Comparison of ENCODE assay signal across 8 cellular contexts in genomic region chr22:41976961-41977566, GRCh38. TPM values are rescaled to one million over a fixed set of nuclear protein-coding genes. Genes with fewer than 3 reads are reported as not detected.
A peak's percentile ranks its signal among the peaks of the same experiment; 100 is the strongest.
DNase-seq lines count a peak whose midpoint lies in the region; ATAC-seq, FAIRE-seq and TF ChIP-seq lines count a peak whose summit lies in the region.

No MANE protein-coding gene starts in this region.

- no peak for FAIRE-seq in urothelium cell line (lab: Jason Lieb, UNC)
- no peak for FAIRE-seq in frontal cortex (lab: Jason Lieb, UNC)

- peaks cover 45% of the 10 kb centered on the region for H3K27me3 Mint-ChIP-seq in stimulated activated naive CD8-positive, alpha-beta T cell treated with anti-CD3 and anti-CD28 coated beads, Interleukin-15, Interleukin-2, amounts not matched to agents 100 ng/mL and 50 ng/mL, for 24 hours
- H3K27me3 Mint-ChIP-seq in activated CD4-positive, alpha-beta memory T cell treated with anti-CD3 and anti-CD28 coated beads for 36 hours: peaks cover 32% of the 10 kb centered on the region

- POLR2A ChIA-PET in activated CD4-positive, alpha-beta memory T cell treated with anti-CD3 and anti-CD28 coated beads for 36 hours (lab: Charles Lee): interaction anchor here (0.5 to 1.3 kb wide), 2 partner anchors 31 to 115 kb away, joined by 3 to 4 read pairs; no protein-coding TSS in a partner anchor

- no peak overlapping the region for H3K27ac Mint-ChIP-seq in stimulated activated naive CD8-positive, alpha-beta T cell treated with anti-CD3 and anti-CD28 coated beads, Interleukin-15, Interleukin-2, amounts not matched to agents 100 ng/mL and 50 ng/mL, for 24 hours
- no peak overlapping the region for H3K27ac Mint-ChIP-seq in activated CD4-positive, alpha-beta memory T cell treated with anti-CD3 and anti-CD28 coated beads for 36 hours

- no peak for ATAC-seq in stimulated activated naive CD8-positive, alpha-beta T cell treated with anti-CD3 and anti-CD28 coated beads, Interleukin-15, Interleukin-2, amounts not matched to agents 100 U/mL and 50 U/mL, for 24 hours
- ATAC-seq in left colon: peak; percentile 19
- ATAC-seq in GM21619 (IDR thresholded peaks at IDR 0.05; ENCODE audit: unreplicated experiment): no peak

- DNase-seq in stimulated activated naive CD8-positive, alpha-beta T cell treated with anti-CD3 and anti-CD28 coated beads, Interleukin-15, Interleukin-2, amounts not matched to agents 100 U/mL and 50 U/mL, for 24 hours: no peak
- peak; percentile 26 for DNase-seq in activated CD4-positive, alpha-beta memory T cell treated with anti-CD3 and anti-CD28 coated beads for 36 hours
- DNase-seq in left colon: no peak
- DNase-seq in urothelium cell line (ENCODE audit: low spot score): peak; percentile 52
- no peak for DNase-seq in erythroblast (lab: John Stamatoyannopoulos, UW)
- DNase-seq in frontal cortex (ENCODE audit: low spot score in 2 of 2): no peak

- intact Hi-C loops in activated CD4-positive, alpha-beta memory T cell treated with anti-CD3 and anti-CD28 coated beads for 36 hours (cut with micrococcal nuclease): loop anchor here (2.0 kb wide), 1 partner anchor 22 kb away; the partner anchor contains the start of gene WBP2NL
- intact Hi-C loops in left colon (cut with DNase I, micrococcal nuclease): loop anchor here in 1 of 2 donors (10.0 kb wide), 1 partner anchor 488 kb away; no protein-coding TSS in a partner anchor

- H3K36me3 Mint-ChIP-seq in stimulated activated naive CD8-positive, alpha-beta T cell treated with anti-CD3 and anti-CD28 coated beads, Interleukin-15, Interleukin-2, amounts not matched to agents 100 ng/mL and 50 ng/mL, for 24 hours (ENCODE audit: low read depth): no peaks in the 10 kb centered on the region
- no peaks in the 10 kb centered on the region for H3K36me3 Mint-ChIP-seq in activated CD4-positive, alpha-beta memory T cell treated with anti-CD3 and anti-CD28 coated beads for 36 hours

- H3K4me3 Mint-ChIP-seq in stimulated activated naive CD8-positive, alpha-beta T cell treated with anti-CD3 and anti-CD28 coated beads, Interleukin-15, Interleukin-2, amounts not matched to agents 100 ng/mL and 50 ng/mL, for 24 hours: peak overlapping the region; percentile 41
- peak overlapping the region; percentile 12 for H3K4me3 Mint-ChIP-seq in activated CD4-positive, alpha-beta memory T cell treated with anti-CD3 and anti-CD28 coated beads for 36 hours

- no peaks in the 10 kb centered on the region for H3K9me3 Mint-ChIP-seq in stimulated activated naive CD8-positive, alpha-beta T cell treated with anti-CD3 and anti-CD28 coated beads, Interleukin-15, Interleukin-2, amounts not matched to agents 100 ng/mL and 50 ng/mL, for 24 hours
- H3K9me3 Mint-ChIP-seq in activated CD4-positive, alpha-beta memory T cell treated with anti-CD3 and anti-CD28 coated beads for 36 hours: no peaks in the 10 kb centered on the region

- peaks cover 5% of the 10 kb centered on the region for H3K4me1 Mint-ChIP-seq in stimulated activated naive CD8-positive, alpha-beta T cell treated with anti-CD3 and anti-CD28 coated beads, Interleukin-15, Interleukin-2, amounts not matched to agents 100 ng/mL and 50 ng/mL, for 24 hours (ENCODE audit: low read depth)
- peaks cover 20% of the 10 kb centered on the region for H3K4me1 Mint-ChIP-seq in activated CD4-positive, alpha-beta memory T cell treated with anti-CD3 and anti-CD28 coated beads for 36 hours (ENCODE audit: low read depth)

- CTCF ChIA-PET in activated CD4-positive, alpha-beta memory T cell treated with anti-CD3 and anti-CD28 coated beads for 36 hours (lab: Charles Lee): no interaction called here

- no peak for TF ChIP-seq POLR2A in erythroblast (IDR thresholded peaks at IDR 0.05; ENCODE audit: low read length)

RNA-seq across cellular contexts. Expression of gene SEPTIN3, which starts 7.8 kb away (rescaled TPM):
- 1 to 10 TPM; 2.2 to 2.8 TPM for total RNA-seq in activated CD4-positive, alpha-beta memory T cell treated with anti-CD3 and anti-CD28 coated beads for 36 hours
- total RNA-seq in left colon (under 1 TPM; 0.43 to 0.56 TPM), frontal cortex (123 TPM)

RNA-seq across cellular contexts. Expression of gene WBP2NL, which starts 21.5 kb away (rescaled TPM):
- 1 to 10 TPM in 1 of 2 experiments, under 1 TPM in 1; 0.82 to 1.5 TPM for total RNA-seq in activated CD4-positive, alpha-beta memory T cell treated with anti-CD3 and anti-CD28 coated beads for 36 hours
- total RNA-seq in left colon (1 to 10 TPM; 1.3 to 2.1 TPM), frontal cortex (4.5 TPM)

RNA-seq across cellular contexts. Expression of gene CENPM, which starts 30.1 kb away (rescaled TPM):
- 100 to 1,000 TPM in 1 of 2 experiments, 10 to 100 TPM in 1; 99.9 to 106 TPM for total RNA-seq in activated CD4-positive, alpha-beta memory T cell treated with anti-CD3 and anti-CD28 coated beads for 36 hours
- total RNA-seq in left colon: 10 to 100 TPM in 1 of 2 donors, 1 to 10 TPM in 1; 7.5 to 16.4 TPM
- 3.7 TPM for total RNA-seq in frontal cortex

RNA-seq across cellular contexts. Expression of gene TNFRSF13C, which starts 50.5 kb away (rescaled TPM):
- total RNA-seq in activated CD4-positive, alpha-beta memory T cell treated with anti-CD3 and anti-CD28 coated beads for 36 hours: 1 to 10 TPM; 3.2 to 5.0 TPM
- total RNA-seq in left colon: 1 to 10 TPM; 1.2 to 1.5 TPM
- total RNA-seq in frontal cortex: under 0.01 TPM

Comparison
In these comparisons a context has a peak if more than half of its experiments do, and no peak if none do; other contexts are left out.
1. DNase-seq: peak in activated CD4-positive, alpha-beta memory T cell treated with anti-CD3 and anti-CD28 coated beads for 36 hours (single experiment) and urothelium cell line (single experiment); none in stimulated activated naive CD8-positive, alpha-beta T cell treated with anti-CD3 and anti-CD28 coated beads, Interleukin-15, Interleukin-2, amounts not matched to agents 100 U/mL and 50 U/mL, for 24 hours (single experiment), left colon (0 of 2), erythroblast (0 of 2) and frontal cortex (0 of 2).
2. RNA of gene SEPTIN3, which starts 7.8 kb away (total RNA-seq): 123 TPM in frontal cortex (single experiment); 2.2 to 2.8 TPM in activated CD4-positive, alpha-beta memory T cell treated with anti-CD3 and anti-CD28 coated beads for 36 hours and 0.43 to 0.56 TPM in left colon; every median in the first group is over 10 times any median in the second.